6 cellular contexts compared by ENCODE assay signal in the genomic region with DNA sequence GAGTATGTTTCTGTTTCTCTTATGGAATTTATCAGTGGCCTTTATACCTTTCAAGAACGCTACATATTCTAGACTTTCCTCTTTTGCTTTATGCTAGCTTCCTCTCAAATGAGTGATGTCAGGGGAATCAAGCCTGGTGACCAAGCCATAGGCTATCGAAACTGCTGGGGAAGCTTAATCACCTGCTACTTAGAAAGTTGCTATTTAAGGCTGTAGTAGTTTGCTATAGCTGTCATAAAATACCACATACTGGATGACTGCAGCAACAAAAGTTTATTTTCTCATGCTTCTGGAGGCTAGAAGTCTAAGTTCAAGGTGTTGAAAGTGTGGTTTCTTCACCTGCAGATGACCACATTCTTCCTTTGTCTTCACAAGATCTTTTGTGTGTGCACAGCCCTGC. TPM values are rescaled to one million over a fixed set of nuclear protein-coding genes. Genes with fewer than 3 reads are reported as not detected.
"Had no signal": no experiment of that assay in that cellular context is flagged by ENCODE, and none has a peak within 500 bp of the region (broad histone marks: within the 10 kb centered on the region; RNA-seq: fewer than 3 reads in every experiment).

No MANE protein-coding gene starts in this region.

RNA-seq across cellular contexts. Expression of gene KLRB1, which starts 43.3 kb away (rescaled TPM):
- total RNA-seq: HepG2, HT1080, IMR-90, OCI-LY7, PC-3, SJCRH30 had no signal
- polyA plus RNA-seq: HepG2, IMR-90 had no signal
